Comparison of ENCODE assay signal across 1 cellular context in genomic region chrX:85326234-85327059, GRCh38.
TF ChIP-seq lines count a peak whose summit lies in the region.

No MANE protein-coding gene starts in this region.

TF ChIP-seq in HepG2, 621 proteins besides CTCF, POLR2A, EP300 and RAD21 (continued from another document):
- no peak for TF ChIP-seq ZSCAN21 (CRISPR knock-in tag; IDR thresholded peaks at IDR 0.05; ENCODE audit: borderline replicate concordance)
- TF ChIP-seq AGO2 (optimal IDR thresholded peaks at IDR 0.05; ENCODE audit: low read depth, low read length), result no peak
- no peak for TF ChIP-seq ZEB1 (IDR thresholded peaks at IDR 0.05; ENCODE audit: insufficient replicate concordance, low read depth)
- no peak for TF ChIP-seq ZNF318 (CRISPR knock-in tag; IDR thresholded peaks at IDR 0.05)
- TF ChIP-seq RFX5 (IDR thresholded peaks at IDR 0.05; ENCODE audit: low read depth, low read length), result no peak
- no peak for TF ChIP-seq KDM5A (IDR thresholded peaks at IDR 0.05; ENCODE audit: borderline replicate concordance, low read length)
- no peak for TF ChIP-seq DR1 (CRISPR knock-in tag; IDR thresholded peaks at IDR 0.05)
